Comparison of ENCODE assay signal across 11 cellular contexts in the genomic region with DNA sequence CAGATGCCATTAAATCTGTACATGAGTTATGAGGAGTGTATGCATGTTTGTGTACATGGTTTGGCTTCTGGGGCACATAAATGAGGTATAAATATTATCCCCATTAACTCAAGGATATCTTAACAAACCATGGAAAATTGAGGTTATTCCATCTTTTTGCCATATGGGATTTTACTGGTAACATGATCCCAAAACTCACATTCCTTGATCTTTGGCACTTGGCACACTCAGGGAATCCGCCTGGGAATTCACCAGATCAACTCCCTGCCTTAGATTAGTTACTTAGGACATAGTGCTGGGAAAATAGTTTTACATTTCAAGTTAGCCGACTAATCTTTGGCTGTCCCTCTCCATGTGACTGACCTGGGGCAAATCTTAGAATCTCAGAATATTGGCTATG. TPM values are rescaled to one million over a fixed set of nuclear protein-coding genes. Genes with fewer than 3 reads are reported as not detected.
DNase-seq lines count a peak whose midpoint lies in the region; ATAC-seq and TF ChIP-seq lines count a peak whose summit lies in the region.
"Had no signal": no experiment of that assay in that cellular context is flagged by ENCODE, and none has a peak within 500 bp of the region (broad histone marks: within the 10 kb centered on the region; RNA-seq: fewer than 3 reads in every experiment).

No MANE protein-coding gene starts in this region.

- H3K36me3 Mint-ChIP-seq in activated CD8-positive, alpha-beta T cell treated with anti-CD3 and anti-CD28 coated beads, Interleukin-2, amount 10 ng/mL, durations not matched to agents 7 days and 5 days (ENCODE audit: low read depth) = peaks cover 50% of the 10 kb centered on the region
- peaks cover 15% of the 10 kb centered on the region for H3K36me3 Mint-ChIP-seq in activated CD8-positive, alpha-beta T cell treated with anti-CD3 and anti-CD28 coated beads for 36 hours (ENCODE audit: low read depth)
- peaks cover 58% of the 10 kb centered on the region for H3K36me3 Mint-ChIP-seq in activated T-helper 17 cell treated with anti-CD3 and anti-CD28 coated beads, Interleukin-2, amount 50 U/mL, for 72 hours (ENCODE audit: low read depth)
- H3K36me3 Mint-ChIP-seq in GM23338 (ENCODE audit: low read depth) = no peaks in the 10 kb centered on the region; the same call in 2 of the 3 replicates

- no peaks in the 10 kb centered on the region for H3K9me3 Mint-ChIP-seq in activated CD8-positive, alpha-beta T cell treated with anti-CD3 and anti-CD28 coated beads, Interleukin-2, amount 10 ng/mL, durations not matched to agents 7 days and 5 days (ENCODE audit: insufficient read depth)
- no peaks in the 10 kb centered on the region for H3K9me3 Mint-ChIP-seq in activated CD8-positive, alpha-beta T cell treated with anti-CD3 and anti-CD28 coated beads for 36 hours
- H3K9me3 Mint-ChIP-seq in activated T-helper 17 cell treated with anti-CD3 and anti-CD28 coated beads, Interleukin-2, amount 50 U/mL, for 72 hours = no peaks in the 10 kb centered on the region
- H3K9me3 Mint-ChIP-seq in GM23338 = no peaks in the 10 kb centered on the region

- no peak overlapping the region for H3K4me3 Mint-ChIP-seq in activated CD8-positive, alpha-beta T cell treated with anti-CD3 and anti-CD28 coated beads, Interleukin-2, amount 10 ng/mL, durations not matched to agents 7 days and 5 days
- H3K4me3 Mint-ChIP-seq in activated CD8-positive, alpha-beta T cell treated with anti-CD3 and anti-CD28 coated beads for 36 hours = no peak overlapping the region
- H3K4me3 Mint-ChIP-seq in activated T-helper 17 cell treated with anti-CD3 and anti-CD28 coated beads, Interleukin-2, amount 50 U/mL, for 72 hours = peak overlapping the region; percentile 70
- no peak overlapping the region for H3K4me3 Mint-ChIP-seq in GM23338

- DNase-seq in activated CD8-positive, alpha-beta T cell treated with anti-CD3 and anti-CD28 coated beads, Interleukin-2, amount 10 ng/mL, durations not matched to agents 7 days and 5 days = no peak
- no peak for DNase-seq in activated CD8-positive, alpha-beta T cell treated with anti-CD3 and anti-CD28 coated beads for 36 hours
- DNase-seq in hepatic stellate cell (ENCODE audit: low spot score) (peak; percentile 27), thoracic aorta (ENCODE audit: low spot score) (no peak), GM23338 (ENCODE audit: low spot score) (no peak), medulla oblongata (ENCODE audit: extremely low spot score) (no peak), kidney glomerular epithelial cell (lab: John Stamatoyannopoulos, UW) (no peak)
- DNase-seq: NCI-H1436; stimulated activated CD4-positive, alpha-beta T cell treated with anti-CD3 and anti-CD28 coated beads, Interleukin-4, amount 100 ng/mL, for 1 hour had no signal

- no peaks in the 10 kb centered on the region for H4K20me1 ChIP-seq in GM23338 (replicated peaks; ENCODE audit: insufficient read depth)

- H3K4me3 ChIP-seq in thoracic aorta (no peak overlapping the region), GM23338 (no peak overlapping the region)

- POLR2A ChIA-PET in activated CD8-positive, alpha-beta T cell treated with anti-CD3 and anti-CD28 coated beads, Interleukin-2, amount 10 ng/mL, durations not matched to agents 7 days and 5 days (lab: Charles Lee) = interaction anchor here (5.8 kb wide), 1 partner anchor 13 kb away, joined by 516 read pairs; a partner anchor contains a TSS
- POLR2A ChIA-PET in activated CD8-positive, alpha-beta T cell treated with anti-CD3 and anti-CD28 coated beads for 36 hours (lab: Charles Lee) = interaction anchor here (0.7 to 4.5 kb wide), 3 partner anchors 10 to 464 kb away, joined by 3 to 77 read pairs (median 26); a partner anchor contains a TSS

- H2AFZ ChIP-seq in GM23338 = no peak overlapping the region

- H3K79me2 ChIP-seq in GM23338 (replicated peaks; ENCODE audit: insufficient read depth) = no peaks in the 10 kb centered on the region

- CTCF ChIA-PET in activated CD8-positive, alpha-beta T cell treated with anti-CD3 and anti-CD28 coated beads, Interleukin-2, amount 10 ng/mL, durations not matched to agents 7 days and 5 days (lab: Charles Lee) = interaction anchor here (1.5 to 3.8 kb wide), 3 partner anchors 7 to 55 kb away, joined by 3 to 66 read pairs (median 36); no protein-coding TSS in a partner anchor
- CTCF ChIA-PET in activated CD8-positive, alpha-beta T cell treated with anti-CD3 and anti-CD28 coated beads for 36 hours (lab: Charles Lee) = interaction anchor here (1.1 kb wide), 1 partner anchor 78 kb away, joined by 6 read pairs; no protein-coding TSS in a partner anchor

- no peaks in the 10 kb centered on the region for H3K27me3 Mint-ChIP-seq in activated CD8-positive, alpha-beta T cell treated with anti-CD3 and anti-CD28 coated beads, Interleukin-2, amount 10 ng/mL, durations not matched to agents 7 days and 5 days (ENCODE audit: low read depth)
- H3K27me3 Mint-ChIP-seq in activated CD8-positive, alpha-beta T cell treated with anti-CD3 and anti-CD28 coated beads for 36 hours = no peaks in the 10 kb centered on the region
- no peaks in the 10 kb centered on the region for H3K27me3 Mint-ChIP-seq in activated T-helper 17 cell treated with anti-CD3 and anti-CD28 coated beads, Interleukin-2, amount 50 U/mL, for 72 hours
- peaks cover 5% of the 10 kb centered on the region for H3K27me3 Mint-ChIP-seq in GM23338 (ENCODE audit: insufficient read depth, low read depth, poor library complexity)

- H3K9me3 ChIP-seq in thoracic aorta = no peaks in the 10 kb centered on the region

- no peaks in the 10 kb centered on the region for H3K9me2 ChIP-seq in GM23338 (ENCODE audit: insufficient read depth)

- H3K4me2 ChIP-seq in GM23338 = no peak overlapping the region

- peaks cover 0 to 31% of the 10 kb centered on the region in 2 donors for H3K4me1 ChIP-seq in thoracic aorta (ENCODE audit: control insufficient read depth in 1 of 2, low read depth in 2 of 2)
- H3K4me1 ChIP-seq in GM23338 (ENCODE audit: insufficient read depth) = no peaks in the 10 kb centered on the region

- H3K27ac ChIP-seq in thoracic aorta = peak overlapping the region; percentile 39 to 43
- no peak overlapping the region for H3K27ac ChIP-seq in GM23338 (ENCODE audit: low read depth)

- H3F3A ChIP-seq in GM23338 (replicated peaks; ENCODE audit: low read depth) = 0 out of 2 replicates have a peak, but pooled peaks cover 4% of the 10 kb centered on the region

- intact Hi-C loops in activated CD8-positive, alpha-beta T cell treated with anti-CD3 and anti-CD28 coated beads for 36 hours (cut with micrococcal nuclease) = loop anchor here (10.0 kb wide), 1 partner anchor 89 kb away; no protein-coding TSS in a partner anchor

- no peak for TF ChIP-seq CTCF in activated CD8-positive, alpha-beta T cell treated with anti-CD3 and anti-CD28 coated beads for 36 hours (IDR thresholded peaks at IDR 0.05)
- TF ChIP-seq CTCF in thoracic aorta (IDR thresholded peaks at IDR 0.05) (no peak), GM23338 (conservative IDR thresholded peaks at IDR 0.05; ENCODE audit: low read depth in 2 of 2) (no peak)

- peak overlapping the region; percentile 89 for H3K27ac Mint-ChIP-seq in activated CD8-positive, alpha-beta T cell treated with anti-CD3 and anti-CD28 coated beads, Interleukin-2, amount 10 ng/mL, durations not matched to agents 7 days and 5 days
- no peak overlapping the region for H3K27ac Mint-ChIP-seq in activated CD8-positive, alpha-beta T cell treated with anti-CD3 and anti-CD28 coated beads for 36 hours
- H3K27ac Mint-ChIP-seq in activated T-helper 17 cell treated with anti-CD3 and anti-CD28 coated beads, Interleukin-2, amount 50 U/mL, for 72 hours = peak overlapping the region; percentile 53
- no peak overlapping the region for H3K27ac Mint-ChIP-seq in GM23338

- H3K4me1 Mint-ChIP-seq in activated CD8-positive, alpha-beta T cell treated with anti-CD3 and anti-CD28 coated beads, Interleukin-2, amount 10 ng/mL, durations not matched to agents 7 days and 5 days (ENCODE audit: low read depth) = peaks cover 75% of the 10 kb centered on the region
- peaks cover 51% of the 10 kb centered on the region for H3K4me1 Mint-ChIP-seq in activated CD8-positive, alpha-beta T cell treated with anti-CD3 and anti-CD28 coated beads for 36 hours (ENCODE audit: low read depth)
- peaks cover 45% of the 10 kb centered on the region for H3K4me1 Mint-ChIP-seq in activated T-helper 17 cell treated with anti-CD3 and anti-CD28 coated beads, Interleukin-2, amount 50 U/mL, for 72 hours
- peaks cover 17% of the 10 kb centered on the region for H3K4me1 Mint-ChIP-seq in GM23338

- ATAC-seq in activated CD8-positive, alpha-beta T cell treated with anti-CD3 and anti-CD28 coated beads, Interleukin-2, amount 10 ng/mL, durations not matched to agents 7 days and 5 days = no peak
- ATAC-seq in activated CD8-positive, alpha-beta T cell treated with anti-CD3 and anti-CD28 coated beads for 36 hours = no peak
- no peak for ATAC-seq in activated T-helper 17 cell treated with anti-CD3 and anti-CD28 coated beads, Interleukin-2, amount 50 U/mL, for 72 hours (replicated peaks)
- no peak for ATAC-seq in thoracic aorta (ENCODE audit: insufficient number of reproducible peaks, low FRiP score, low read depth)
- ATAC-seq in GM23338 = no peak

- H3K36me3 ChIP-seq in thoracic aorta = no peaks in the 10 kb centered on the region
- no peaks in the 10 kb centered on the region for H3K36me3 ChIP-seq in GM23338 (ENCODE audit: insufficient read depth)

- H3K27me3 ChIP-seq in thoracic aorta (replicated peaks; ENCODE audit: insufficient read depth) = no peaks in the 10 kb centered on the region
- no peaks in the 10 kb centered on the region for H3K27me3 ChIP-seq in GM23338 (ENCODE audit: insufficient read depth)

RNA-seq across cellular contexts. Expression of a gene that starts 16.9 kb away (rescaled TPM):
- 10 to 100 TPM; 90.5 to 96.7 TPM for total RNA-seq in activated CD8-positive, alpha-beta T cell treated with anti-CD3 and anti-CD28 coated beads, Interleukin-2, amount 10 ng/mL, durations not matched to agents 7 days and 5 days
- 10 to 100 TPM; 39.9 to 40.8 TPM for total RNA-seq in activated CD8-positive, alpha-beta T cell treated with anti-CD3 and anti-CD28 coated beads for 36 hours
- total RNA-seq in activated T-helper 17 cell treated with anti-CD3 and anti-CD28 coated beads, Interleukin-2, amount 50 U/mL, for 72 hours = 10 to 100 TPM; 41.1 to 95.4 TPM
- total RNA-seq in thoracic aorta = 10 to 100 TPM; 61.9 to 63.5 TPM
- total RNA-seq in GM23338 (2014; rRNA removed; shearing (Covaris generic)) = 27.9 and 30.6 TPM in 2 replicates
- 9.3 and 9.5 TPM in 2 replicates for polyA plus RNA-seq in GM23338 (2016; fragmentation: Nextera tagmentation; extraction: Ambion mirVana)

RNA-seq across cellular contexts. Expression of a gene that starts 38.1 kb away (rescaled TPM):
- total RNA-seq in activated CD8-positive, alpha-beta T cell treated with anti-CD3 and anti-CD28 coated beads, Interleukin-2, amount 10 ng/mL, durations not matched to agents 7 days and 5 days = 10 to 100 TPM in 1 of 2 experiments, 1 to 10 TPM in 1; 7.9 to 11.0 TPM
- total RNA-seq in activated CD8-positive, alpha-beta T cell treated with anti-CD3 and anti-CD28 coated beads for 36 hours = 10 to 100 TPM; 17.3 to 17.6 TPM
- 10 to 100 TPM; 25.2 to 32.7 TPM for total RNA-seq in activated T-helper 17 cell treated with anti-CD3 and anti-CD28 coated beads, Interleukin-2, amount 50 U/mL, for 72 hours
- under 1 TPM in 1 of 2 donors, not detected in 1; 0.35 TPM for total RNA-seq in thoracic aorta
- total RNA-seq in GM23338 (2014; rRNA removed; shearing (Covaris generic)) = 15.3 and 18.7 TPM in 2 replicates
- polyA plus RNA-seq in GM23338 (2016; fragmentation: Nextera tagmentation; extraction: Ambion mirVana) = 12.1 and 14.3 TPM in 2 replicates
- total RNA-seq: subcutaneous adipose tissue had no signal

RNA-seq across cellular contexts. Expression of a gene that starts 51.4 kb away (rescaled TPM):
- total RNA-seq in activated CD8-positive, alpha-beta T cell treated with anti-CD3 and anti-CD28 coated beads, Interleukin-2, amount 10 ng/mL, durations not matched to agents 7 days and 5 days = 10 to 100 TPM; 11.0 to 11.1 TPM
- 1 to 10 TPM; 5.7 to 6.3 TPM for total RNA-seq in activated CD8-positive, alpha-beta T cell treated with anti-CD3 and anti-CD28 coated beads for 36 hours
- 10 to 100 TPM in 1 of 2 donors, 1 to 10 TPM in 1; 8.7 to 42.2 TPM for total RNA-seq in activated T-helper 17 cell treated with anti-CD3 and anti-CD28 coated beads, Interleukin-2, amount 50 U/mL, for 72 hours
- 10 to 100 TPM; 38.4 to 70.7 TPM for total RNA-seq in thoracic aorta
- 0.43 and 0.94 TPM in 2 replicates for total RNA-seq in GM23338 (2014; rRNA removed; shearing (Covaris generic))
- 1.8 TPM in 2 replicates for polyA plus RNA-seq in GM23338 (2016; fragmentation: Nextera tagmentation; extraction: Ambion mirVana)

Comparison
In these comparisons a context has a peak if more than half of its experiments do, and no peak if none do; other contexts are left out.
1. H3K27ac Mint-ChIP-seq: peak in activated CD8-positive, alpha-beta T cell treated with anti-CD3 and anti-CD28 coated beads, Interleukin-2, amount 10 ng/mL, durations not matched to agents 7 days and 5 days (single experiment) and activated T-helper 17 cell treated with anti-CD3 and anti-CD28 coated beads, Interleukin-2, amount 50 U/mL, for 72 hours (single experiment); none in activated CD8-positive, alpha-beta T cell treated with anti-CD3 and anti-CD28 coated beads for 36 hours (single experiment) and GM23338 (single experiment).
2. RNA of a gene that starts 38.1 kb away (total RNA-seq): 25.2 to 32.7 TPM in activated T-helper 17 cell treated with anti-CD3 and anti-CD28 coated beads, Interleukin-2, amount 50 U/mL, for 72 hours, 15.3 to 18.7 TPM in GM23338, 17.3 to 17.6 TPM in activated CD8-positive, alpha-beta T cell treated with anti-CD3 and anti-CD28 coated beads for 36 hours and 7.9 to 11.0 TPM in activated CD8-positive, alpha-beta T cell treated with anti-CD3 and anti-CD28 coated beads, Interleukin-2, amount 10 ng/mL, durations not matched to agents 7 days and 5 days; 0.35 TPM in thoracic aorta; every median in the first group is over 4 times any median in the second.